8 cellular contexts compared by ENCODE assay signal in genomic region chr14:74019743-74020142, GRCh38. TPM values are rescaled to one million over a fixed set of nuclear protein-coding genes. Genes with fewer than 3 reads are reported as not detected.
DNase-seq lines count a peak whose midpoint lies in the region; ATAC-seq and TF ChIP-seq lines count a peak whose summit lies in the region.

No MANE protein-coding gene starts in this region.

- peak overlapping the region; percentile 47 for H3K27ac Mint-ChIP-seq in neural crest cell (ENCODE audit: unreplicated experiment)

- H3K36me3 Mint-ChIP-seq in neural crest cell (ENCODE audit: low read depth), result no peaks in the 10 kb centered on the region

- peaks cover 10% of the 10 kb centered on the region for H3K79me2 ChIP-seq in DOHH2 (ENCODE audit: control insufficient read depth, low read length)

- no peaks in the 10 kb centered on the region for H3K9me3 ChIP-seq in DOHH2 (ENCODE audit: control insufficient read depth, insufficient read depth, low read length)
- no peaks in the 10 kb centered on the region for H3K9me3 ChIP-seq in Peyer's patch

- H3K4me1 ChIP-seq in DOHH2 (ENCODE audit: control insufficient read depth, low read length) (peaks cover 10% of the 10 kb centered on the region), Peyer's patch (peaks cover 0 to 16% (median 4%) of the 10 kb centered on the region in 4 donors)

- DNase-seq in Peyer's patch (no peak), epithelial cell of proximal tubule (ENCODE audit: low read depth) (no peak), neural crest cell (ENCODE audit: low read depth, low spot score) (no peak), NCI-H2107 (lab: John Stamatoyannopoulos, UW) (no peak), cerebellar nuclear complex (lab: John Stamatoyannopoulos, UW) (no peak)

- H3K4me1 Mint-ChIP-seq in neural crest cell, result peaks cover 20% of the 10 kb centered on the region

- peak overlapping the region; percentile 94 for H3K4me3 Mint-ChIP-seq in neural crest cell

- H3K36me3 ChIP-seq in DOHH2 (ENCODE audit: control insufficient read depth, low read length) (peaks cover 8% of the 10 kb centered on the region; the same call in 1 of the 2 replicates), Peyer's patch (no peaks in the 10 kb centered on the region)

- no peaks in the 10 kb centered on the region for H4K20me1 ChIP-seq in DOHH2 (ENCODE audit: control insufficient read depth, insufficient read depth, low read depth, low read length)

- no peaks in the 10 kb centered on the region for H3K9me3 Mint-ChIP-seq in neural crest cell

- H3K27me3 ChIP-seq in DOHH2 (ENCODE audit: control insufficient read depth, low read length), result no peaks in the 10 kb centered on the region
- H3K27me3 ChIP-seq in Peyer's patch, result no peaks in the 10 kb centered on the region

- ATAC-seq in GM21737 (IDR thresholded peaks at IDR 0.05; ENCODE audit: unreplicated experiment), result no peak
- ATAC-seq in GM21528 (IDR thresholded peaks at IDR 0.05; ENCODE audit: low FRiP score, unreplicated experiment), result no peak

- H3K27me3 Mint-ChIP-seq in neural crest cell (ENCODE audit: low read depth), result no peaks in the 10 kb centered on the region

- peak overlapping the region; percentile 86 for H3K4me2 ChIP-seq in DOHH2 (ENCODE audit: low read length)

- H3K9me2 ChIP-seq in DOHH2 (replicated peaks; ENCODE audit: control insufficient read depth, low read length), result no peaks in the 10 kb centered on the region

- H3K27ac ChIP-seq in DOHH2 (ENCODE audit: low read depth, low read length) (no peak overlapping the region), Peyer's patch (peak overlapping the region; percentile 82 to 100 (median 96))

- peak overlapping the region; percentile 100 for H3K4me3 ChIP-seq in DOHH2 (ENCODE audit: low read length)
- H3K4me3 ChIP-seq in Peyer's patch, result peak overlapping the region; percentile 59 to 91 (median 78)
- peak overlapping the region; percentile 96 for H3K4me3 ChIP-seq in epithelial cell of proximal tubule (ENCODE audit: low read depth, low read length)

- H3F3A ChIP-seq in DOHH2 (ENCODE audit: control insufficient read depth, insufficient read depth), result peaks cover 3% of the 10 kb centered on the region; the same call in 1 of the 2 replicates

- TF ChIP-seq CTCF in DOHH2 (IDR thresholded peaks at IDR 0.05; ENCODE audit: low read depth, low read length, poor library complexity, severe bottlenecking) (no peak), Peyer's patch (IDR thresholded peaks at IDR 0.05) (no peak), epithelial cell of proximal tubule (conservative IDR thresholded peaks at IDR 0.05; ENCODE audit: low read depth, low read length) (no peak), neural crest cell (conservative IDR thresholded peaks at IDR 0.05) (no peak)

- TF ChIP-seq POLR2A in Peyer's patch (IDR thresholded peaks at IDR 0.05), result no peak

RNA-seq across cellular contexts. Expression of gene BBOF1, which starts 0.6 kb away (rescaled TPM):
- 1 to 10 TPM in 3 of 4 donors, under 1 TPM in 1; 0.53 to 5.3 (median 3.0) TPM for total RNA-seq in Peyer's patch
- 1.2 and 3.8 TPM in 2 replicates for total RNA-seq in epithelial cell of proximal tubule
- 2.7 and 3.1 TPM in 2 replicates for total RNA-seq in neural crest cell

RNA-seq across cellular contexts. Expression of gene ENTPD5, which starts 0.7 kb away (rescaled TPM):
- total RNA-seq in Peyer's patch (100 to 1,000 TPM in 3 of 4 donors, 10 to 100 TPM in 1; 28.9 to 300 (median 148) TPM), epithelial cell of proximal tubule (2.7 and 4.8 TPM in 2 replicates), neural crest cell (9.5 and 9.7 TPM in 2 replicates)
